In genomic region chr1:77399250-77400086, GRCh38 we compare ENCODE assay signal across 27 cellular contexts.
DNase-seq lines count a peak whose midpoint lies in the region; ATAC-seq and TF ChIP-seq lines count a peak whose summit lies in the region.
"Had no signal": no experiment of that assay in that cellular context is flagged by ENCODE, and none has a peak within 500 bp of the region (broad histone marks: within the 10 kb centered on the region; RNA-seq: fewer than 3 reads in every experiment).

No MANE protein-coding gene starts in this region.

- intact Hi-C loops in breast epithelium (cut with DNase I; ENCODE audit: low total_unique reads): no loop called here
- intact Hi-C loops in MCF 10A (cut with micrococcal nuclease): no loop called here
- intact Hi-C loops in head of caudate nucleus (cut with DNase I): loop anchor here (5.0 kb wide), 1 partner anchor 113 kb away; no protein-coding TSS in a partner anchor

- peaks cover 0 to 2% of the 10 kb centered on the region in 2 donors for H3K4me1 ChIP-seq in breast epithelium
- H3K4me1 ChIP-seq: lower lobe of right lung had no signal

- POLR2A ChIA-PET in MCF 10A (lab: Yijun Ruan, JAX): interaction anchor here (0.6 kb wide), 2 partner anchors 13 to 1614 kb away, joined by 3 read pairs; no protein-coding TSS in a partner anchor

- no peaks in the 10 kb centered on the region for H3K27me3 ChIP-seq in breast epithelium
- H3K27me3 ChIP-seq: tibial artery had no signal

- H3K9me3 ChIP-seq in breast epithelium: no peaks in the 10 kb centered on the region
- H3K9me3 ChIP-seq: HAP-1, lower lobe of right lung, tibial artery had no signal

- H3K36me3 ChIP-seq in breast epithelium: no peaks in the 10 kb centered on the region
- H3K36me3 ChIP-seq: HAP-1, lower lobe of right lung, tibial artery, WERI-Rb-1 had no signal

- TF ChIP-seq CTCF in breast epithelium (IDR thresholded peaks at IDR 0.05): no peak
- TF ChIP-seq CTCF in MCF 10A (IDR thresholded peaks at IDR 0.05; ENCODE audit: unreplicated experiment): no peak

- no peak for TF ChIP-seq POLR2A in breast epithelium (IDR thresholded peaks at IDR 0.05)

- H3K27ac Mint-ChIP-seq in MCF 10A (ENCODE audit: low read depth, unreplicated experiment): no peak overlapping the region
- H3K27ac Mint-ChIP-seq in T-helper 2 cell treated with Interferon-gamma antibody and Interleukin-4, amounts not matched to agents 5 μg/mL and 100 μg/mL, for 36 hours: no peak overlapping the region
- H3K27ac Mint-ChIP-seq: activated CD8-positive, alpha-beta memory T cell treated with anti-CD3 and anti-CD28 coated beads, Interleukin-2, amount 10 ng/mL, durations not matched to agents 7 days and 5 days; stimulated activated naive CD8-positive, alpha-beta T cell treated with anti-CD3 and anti-CD28 coated beads, Interleukin-15, Interleukin-2, amounts not matched to agents 100 ng/mL and 50 ng/mL, for 24 hours had no signal

- CTCF ChIA-PET in MCF 10A (lab: Yijun Ruan, JAX): interaction anchor here (0.5 kb wide), 1 partner anchor 586 kb away, joined by 3 read pairs; no protein-coding TSS in a partner anchor

- H3K9me3 Mint-ChIP-seq in MCF 10A (ENCODE audit: unreplicated experiment): no peaks in the 10 kb centered on the region
- H3K9me3 Mint-ChIP-seq in T-helper 2 cell treated with Interferon-gamma antibody and Interleukin-4, amounts not matched to agents 5 μg/mL and 100 μg/mL, for 36 hours: no peaks in the 10 kb centered on the region
- H3K9me3 Mint-ChIP-seq: stimulated activated naive CD8-positive, alpha-beta T cell treated with anti-CD3 and anti-CD28 coated beads, Interleukin-15, Interleukin-2, amounts not matched to agents 100 ng/mL and 50 ng/mL, for 24 hours had no signal

- H3K4me3 Mint-ChIP-seq in MCF 10A (ENCODE audit: unreplicated experiment): no peak overlapping the region
- H3K4me3 Mint-ChIP-seq in T-helper 2 cell treated with Interferon-gamma antibody and Interleukin-4, amounts not matched to agents 5 μg/mL and 100 μg/mL, for 36 hours: no peak overlapping the region
- H3K4me3 Mint-ChIP-seq: activated CD8-positive, alpha-beta memory T cell treated with anti-CD3 and anti-CD28 coated beads, Interleukin-2, amount 10 ng/mL, durations not matched to agents 7 days and 5 days; neural crest cell; stimulated activated naive CD8-positive, alpha-beta T cell treated with anti-CD3 and anti-CD28 coated beads, Interleukin-15, Interleukin-2, amounts not matched to agents 100 ng/mL and 50 ng/mL, for 24 hours had no signal

- peak overlapping the region; percentile 11 to 76 for H3K27ac ChIP-seq in breast epithelium
- H3K27ac ChIP-seq: lower lobe of right lung, WERI-Rb-1 had no signal

- BruUV-seq in MCF 10A (replicated peaks; lab: Mats Ljungman, UMichigan): no TSS peak

- no peaks in the 10 kb centered on the region for H3K36me3 Mint-ChIP-seq in MCF 10A (ENCODE audit: insufficient read depth, unreplicated experiment)
- H3K36me3 Mint-ChIP-seq in T-helper 2 cell treated with Interferon-gamma antibody and Interleukin-4, amounts not matched to agents 5 μg/mL and 100 μg/mL, for 36 hours (ENCODE audit: low read depth): no peaks in the 10 kb centered on the region
- H3K36me3 Mint-ChIP-seq: activated CD8-positive, alpha-beta memory T cell treated with anti-CD3 and anti-CD28 coated beads, Interleukin-2, amount 10 ng/mL, durations not matched to agents 7 days and 5 days; brain had no signal

- ATAC-seq in HG03571 (IDR thresholded peaks at IDR 0.05; ENCODE audit: unreplicated experiment): no peak
- ATAC-seq: activated CD8-positive, alpha-beta memory T cell treated with anti-CD3 and anti-CD28 coated beads, Interleukin-2, amount 10 ng/mL, durations not matched to agents 7 days and 5 days; K562; lower lobe of right lung had no signal

- H3K27me3 Mint-ChIP-seq in MCF 10A (ENCODE audit: insufficient read depth, unreplicated experiment): peaks cover 3% of the 10 kb centered on the region
- H3K27me3 Mint-ChIP-seq in T-helper 2 cell treated with Interferon-gamma antibody and Interleukin-4, amounts not matched to agents 5 μg/mL and 100 μg/mL, for 36 hours (ENCODE audit: low read depth): no peaks in the 10 kb centered on the region
- H3K27me3 Mint-ChIP-seq: stimulated activated naive CD8-positive, alpha-beta T cell treated with anti-CD3 and anti-CD28 coated beads, Interleukin-15, Interleukin-2, amounts not matched to agents 100 ng/mL and 50 ng/mL, for 24 hours had no signal

- peaks cover under 1% of the 10 kb centered on the region for H3K4me1 Mint-ChIP-seq in MCF 10A (ENCODE audit: insufficient read depth, unreplicated experiment)
- no peaks in the 10 kb centered on the region for H3K4me1 Mint-ChIP-seq in T-helper 2 cell treated with Interferon-gamma antibody and Interleukin-4, amounts not matched to agents 5 μg/mL and 100 μg/mL, for 36 hours (ENCODE audit: low read depth)
- H3K4me1 Mint-ChIP-seq: activated CD8-positive, alpha-beta memory T cell treated with anti-CD3 and anti-CD28 coated beads, Interleukin-2, amount 10 ng/mL, durations not matched to agents 7 days and 5 days had no signal

- H3K4me3 ChIP-seq in breast epithelium: no peak overlapping the region
- H3K4me3 ChIP-seq: HAP-1, K562, lower lobe of right lung, tibial artery had no signal

- no peak for DNase-seq in breast epithelium (ENCODE audit: low spot score in 2 of 2)
- no peak for DNase-seq in MCF 10A (ENCODE audit: unreplicated experiment)
- DNase-seq in head of caudate nucleus: peak in 38 of 42 donors; percentile 20 to 90 (median 71)
- peak in 42 of 56 donors; percentile 6 to 79 (median 52) for DNase-seq in nucleus accumbens (lab: John Stamatoyannopoulos, UW)
- DNase-seq in activated CD4-positive, CD25-positive, alpha-beta regulatory T cell treated with anti-CD3 and anti-CD28 coated beads, Interleukin-2, amount 50 U/mL, for 72 hours: no peak
- no peak for DNase-seq in T-helper 2 cell treated with Interferon-gamma antibody and Interleukin-4, amounts not matched to agents 5 μg/mL and 100 μg/mL, for 36 hours (ENCODE audit: low spot score)
- no peak for DNase-seq in DMS79 (lab: John Stamatoyannopoulos, UW)
- DNase-seq: activated CD8-positive, alpha-beta memory T cell treated with anti-CD3 and anti-CD28 coated beads, Interleukin-2, amount 10 ng/mL, durations not matched to agents 7 days and 5 days; activated T-cell treated with anti-CD3 and anti-CD28 coated beads, Interleukin-2, amount 50 U/mL, for 48 hours; AML-193; DMS153; effector CD4-positive, alpha-beta T cell; kidney glomerular epithelial cell; lower lobe of right lung; NCI-H1105; NCI-H2081 treated with DMSO at 0.1 percent for 48 hours; NCI-H446 treated with DMSO at 0.1 percent for 48 hours; Right ventricle myocardium superior; T-helper 9 cell; tibial artery; WERI-Rb-1 had no signal

Comparison
In these comparisons a context has a peak if more than half of its experiments do, and no peak if none do; other contexts are left out.
1. DNase-seq: peak in head of caudate nucleus (38 of 42) and nucleus accumbens (42 of 56); none in breast epithelium (0 of 2), MCF 10A (single experiment), activated CD4-positive, CD25-positive, alpha-beta regulatory T cell treated with anti-CD3 and anti-CD28 coated beads, Interleukin-2, amount 50 U/mL, for 72 hours (single experiment), T-helper 2 cell treated with Interferon-gamma antibody and Interleukin-4, amounts not matched to agents 5 μg/mL and 100 μg/mL, for 36 hours (single experiment) and DMS79 (single experiment).